Comparison of ENCODE assay signal across 22 cellular contexts in the genomic region with DNA sequence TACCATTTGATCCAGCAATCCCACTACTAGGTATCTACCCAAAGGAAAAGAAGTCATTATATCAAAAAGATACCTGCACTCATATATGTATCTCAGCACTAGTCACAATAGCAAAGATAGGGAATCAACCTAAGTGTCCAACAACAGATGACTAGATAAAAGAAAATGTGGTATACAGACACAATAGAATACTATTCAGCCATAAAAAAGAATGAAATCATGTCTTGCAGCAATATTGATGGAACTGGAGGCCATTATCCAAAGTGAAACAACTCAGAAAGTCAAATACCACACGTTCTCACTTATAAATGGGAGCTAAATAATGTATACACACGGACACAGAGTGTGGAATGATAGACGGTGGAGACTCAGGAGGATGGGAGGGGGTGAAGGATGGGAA.
A peak's percentile ranks its signal among the peaks of the same experiment; 100 is the strongest.
DNase-seq lines count a peak whose midpoint lies in the region; ATAC-seq, FAIRE-seq and TF ChIP-seq lines count a peak whose summit lies in the region.
"Had no signal": no experiment of that assay in that cellular context is flagged by ENCODE, and none has a peak within 500 bp of the region (broad histone marks: within the 10 kb centered on the region; RNA-seq: fewer than 3 reads in every experiment).

No MANE protein-coding gene starts in this region.

- DNase-seq in HTR-8/SVneo (ENCODE audit: insufficient read length, low spot score) = no peak
- no peak for DNase-seq in MM.1S
- DNase-seq in HFFc6 = no peak
- no peak for DNase-seq in Karpas-422
- DNase-seq: 8988T; ACHN; BE2C; C1 segment of cervical spinal cord; Caco-2; Calu3; CD4-positive, alpha-beta memory T cell; CD4-positive, CD25-positive, alpha-beta regulatory T cell; CD8-positive, alpha-beta memory T cell; DMS79 treated with DMSO at 0.1 percent for 48 hours; GF-D8 had no signal

- no peaks in the 10 kb centered on the region for H3K36me3 Mint-ChIP-seq in HFFc6 (ENCODE audit: low read depth)
- H3K36me3 Mint-ChIP-seq: CD14-positive monocyte; CD4-positive, alpha-beta memory T cell; CD4-positive, CD25-positive, alpha-beta regulatory T cell; CD8-positive, alpha-beta memory T cell had no signal

- no peaks in the 10 kb centered on the region for H3K9me3 Mint-ChIP-seq in HFFc6
- H3K9me3 Mint-ChIP-seq: CD14-positive monocyte; CD4-positive, alpha-beta memory T cell; CD8-positive, alpha-beta memory T cell had no signal

- TF ChIP-seq CTCF in MM.1S (IDR thresholded peaks at IDR 0.05; ENCODE audit: low read length) = no peak
- TF ChIP-seq CTCF in HFFc6 (IDR thresholded peaks at IDR 0.05) = no peak

- no peak overlapping the region for H3K4me3 ChIP-seq in MM.1S (ENCODE audit: low read length)
- H3K4me3 ChIP-seq in Karpas-422 (ENCODE audit: low read length) = no peak overlapping the region
- H3K4me3 ChIP-seq: BLaER1 had no signal

- ATAC-seq in GM21717 (IDR thresholded peaks at IDR 0.05; ENCODE audit: unreplicated experiment) = no peak

- H3K4me1 ChIP-seq in MM.1S (ENCODE audit: low read length) = peaks cover 65% of the 10 kb centered on the region
- H3K4me1 ChIP-seq in Karpas-422 (ENCODE audit: low read length) = no peaks in the 10 kb centered on the region
- H3K4me1 ChIP-seq: BE2C had no signal

- peak overlapping the region; percentile 71; the same call in 1 of the 2 replicates for H3K27ac ChIP-seq in MM.1S (ENCODE audit: low read length)
- H3K27ac ChIP-seq in Karpas-422 (ENCODE audit: low read length) = no peak overlapping the region
- H3K27ac ChIP-seq: BLaER1 had no signal

- peaks cover 23% of the 10 kb centered on the region for H3K4me1 Mint-ChIP-seq in HFFc6 (ENCODE audit: low read depth)
- H3K4me1 Mint-ChIP-seq: CD14-positive monocyte; CD4-positive, alpha-beta memory T cell; CD4-positive, CD25-positive, alpha-beta regulatory T cell; CD8-positive, alpha-beta memory T cell had no signal

- FAIRE-seq in HTR-8/SVneo (lab: Jason Lieb, UNC) = peak; percentile 16
- FAIRE-seq: A204.1, D721Med, G401.6, GM12891 had no signal

- H3K9me2 ChIP-seq in MM.1S (replicated peaks; ENCODE audit: insufficient read depth, low read length) = no peaks in the 10 kb centered on the region
- H3K9me2 ChIP-seq in Karpas-422 (replicated peaks; ENCODE audit: insufficient read depth, low read length) = no peaks in the 10 kb centered on the region

- H4K20me1 ChIP-seq in MM.1S (ENCODE audit: insufficient read depth, low read length) (no peaks in the 10 kb centered on the region), Karpas-422 (ENCODE audit: insufficient read depth, low read depth, low read length) (no peaks in the 10 kb centered on the region)

- H3K9me3 ChIP-seq in MM.1S (replicated peaks; ENCODE audit: insufficient read depth, low read length) (no peaks in the 10 kb centered on the region), Karpas-422 (ENCODE audit: low read length) (no peaks in the 10 kb centered on the region)
- H3K9me3 ChIP-seq: BE2C, BLaER1, Caco-2 had no signal

- peaks cover 77% of the 10 kb centered on the region for H3K79me2 ChIP-seq in MM.1S (ENCODE audit: low read length)
- H3K79me2 ChIP-seq in Karpas-422 (ENCODE audit: low read length) = no peaks in the 10 kb centered on the region

- no peak overlapping the region for H3K4me3 Mint-ChIP-seq in HFFc6
- H3K4me3 Mint-ChIP-seq: CD14-positive monocyte; CD4-positive, alpha-beta memory T cell; CD4-positive, CD25-positive, alpha-beta regulatory T cell; CD8-positive, alpha-beta memory T cell had no signal

- no peak overlapping the region for H3K27ac Mint-ChIP-seq in HFFc6
- H3K27ac Mint-ChIP-seq: CD14-positive monocyte; CD4-positive, alpha-beta memory T cell; CD4-positive, CD25-positive, alpha-beta regulatory T cell; CD8-positive, alpha-beta memory T cell had no signal

- H3K4me2 ChIP-seq in MM.1S (ENCODE audit: low read depth, low read length) (peak overlapping the region; percentile 45; the same call in 1 of the 2 replicates), Karpas-422 (ENCODE audit: low read depth, low read length, poor library complexity, severe bottlenecking) (no peak overlapping the region)

- H3K27me3 Mint-ChIP-seq in HFFc6 (ENCODE audit: insufficient read depth) = no peaks in the 10 kb centered on the region; the same call in 1 of the 2 replicates

- H3K36me3 ChIP-seq in MM.1S (replicated peaks; ENCODE audit: insufficient read depth, low read length) (no peaks in the 10 kb centered on the region), Karpas-422 (ENCODE audit: insufficient read depth, low read length) (no peaks in the 10 kb centered on the region)
- H3K36me3 ChIP-seq: BE2C, BLaER1 had no signal

- no peak overlapping the region for H2AFZ ChIP-seq in MM.1S (ENCODE audit: low read length)
- H2AFZ ChIP-seq in Karpas-422 (ENCODE audit: low read length) = no peak overlapping the region

- H3K27me3 ChIP-seq in MM.1S (replicated peaks; ENCODE audit: insufficient read depth, low read length) (no peaks in the 10 kb centered on the region), Karpas-422 (ENCODE audit: low read length) (no peaks in the 10 kb centered on the region)
- H3K27me3 ChIP-seq: BE2C, BLaER1 had no signal

- H3K9ac ChIP-seq in MM.1S (ENCODE audit: low read length) (no peak overlapping the region), Karpas-422 (ENCODE audit: low read length) (no peak overlapping the region)
- H3K9ac ChIP-seq: BLaER1 had no signal

- peaks cover 36% of the 10 kb centered on the region for H3F3A ChIP-seq in MM.1S (ENCODE audit: insufficient read depth, low read length)
